ENCODE assay signal across 14 cellular contexts in genomic region chr5:177428574-177429217, GRCh38. TPM values are rescaled to one million over a fixed set of nuclear protein-coding genes. Genes with fewer than 3 reads are reported as not detected.
DNase-seq lines count a peak whose midpoint lies in the region; ATAC-seq, FAIRE-seq and TF ChIP-seq lines count a peak whose summit lies in the region.
"Had no signal": no experiment of that assay in that cellular context is flagged by ENCODE, and none has a peak within 500 bp of the region (broad histone marks: within the 10 kb centered on the region; RNA-seq: fewer than 3 reads in every experiment).

No MANE protein-coding gene starts in this region.

- peaks cover 6 to 16% of the 10 kb centered on the region in 2 donors for H3K36me3 Mint-ChIP-seq in activated T-cell treated with anti-CD3 and anti-CD28 coated beads, Interleukin-2, amount 50 U/mL, for 72 hours (ENCODE audit: insufficient read depth in 2 of 2)

- no peaks in the 10 kb centered on the region for H3K27me3 ChIP-seq in mononuclear cell (ENCODE audit: insufficient read depth, low read length)
- H3K27me3 ChIP-seq: breast epithelium, gastroesophageal sphincter had no signal

- no peak for FAIRE-seq in A549 (lab: Jason Lieb, UNC)
- FAIRE-seq: TTC549 had no signal

- TF ChIP-seq POLR2A in A549 (IDR thresholded peaks at IDR 0.05; ENCODE audit: low read length): no peak

- no peaks in the 10 kb centered on the region for H3K9me3 Mint-ChIP-seq in activated T-cell treated with anti-CD3 and anti-CD28 coated beads, Interleukin-2, amount 50 U/mL, for 72 hours

- TF ChIP-seq EP300 in A549 (IDR thresholded peaks at IDR 0.05): no peak

- H3K27ac Mint-ChIP-seq in activated T-cell treated with anti-CD3 and anti-CD28 coated beads, Interleukin-2, amount 50 U/mL, for 72 hours: peak overlapping the region; percentile 90

- DNase-seq in A549 (ENCODE audit: low read depth in 1 of 2, low spot score in 1 of 2) (no peak), RKO (ENCODE audit: low spot score) (no peak), NCI-H1436 (lab: John Stamatoyannopoulos, UW) (no peak), islet precursor cell (no peak), NCI-H524 (lab: John Stamatoyannopoulos, UW) (no peak)
- no peak for DNase-seq in activated T-cell treated with anti-CD3 and anti-CD28 coated beads, Interleukin-2, amount 50 U/mL, for 72 hours
- DNase-seq: DMS 273 treated with DMSO at 0.1 percent for 48 hours, HCEC 1CT, NCI-H226 had no signal

- H3K4me3 Mint-ChIP-seq in activated T-cell treated with anti-CD3 and anti-CD28 coated beads, Interleukin-2, amount 50 U/mL, for 72 hours: peak overlapping the region; percentile 93 to 95

- no peaks in the 10 kb centered on the region for H3K27me3 Mint-ChIP-seq in activated T-cell treated with anti-CD3 and anti-CD28 coated beads, Interleukin-2, amount 50 U/mL, for 72 hours (ENCODE audit: low read depth)

- WGBS in A549 (ENCODE audit: missing lambda C conversion rate): 87% methylated on average over 10 of the region's 10 CpGs

- TF ChIP-seq RAD21 in A549 (conservative IDR thresholded peaks at IDR 0.05 in 1 of 2, IDR thresholded peaks at IDR 0.05 in 1 of 2): no peak

- CTCF ChIA-PET in A549 (lab: Yijun Ruan, JAX): interaction anchor here (14.5 to 36.0 kb wide), 2 partner anchors 20 to 25 kb away, joined by 152 to 871 read pairs; partner anchors contain the start of gene PRR7

- no peak for TF ChIP-seq CTCF in A549 (IDR thresholded peaks at IDR 0.05)

- peaks cover 66% of the 10 kb centered on the region for H3K4me1 Mint-ChIP-seq in activated T-cell treated with anti-CD3 and anti-CD28 coated beads, Interleukin-2, amount 50 U/mL, for 72 hours (ENCODE audit: low read depth)

- ATAC-seq in A549: no peak
- ATAC-seq in activated T-cell treated with anti-CD3 and anti-CD28 coated beads, Interleukin-2, amount 50 U/mL, for 72 hours (replicated peaks in 1 of 2): no peak
- ATAC-seq: gastroesophageal sphincter had no signal

- H3K9me3 ChIP-seq in A549: no peaks in the 10 kb centered on the region
- no peaks in the 10 kb centered on the region for H3K9me3 ChIP-seq in mononuclear cell (ENCODE audit: low read depth, low read length)
- H3K9me3 ChIP-seq: breast epithelium, gastroesophageal sphincter had no signal

- H3K4me1 ChIP-seq in A549: peaks cover 17% of the 10 kb centered on the region
- peaks cover 78% of the 10 kb centered on the region for H3K4me1 ChIP-seq in mononuclear cell (ENCODE audit: insufficient read depth, low read length)

- no peak overlapping the region; the same call in 2 of the 3 replicates for H3K4me2 ChIP-seq in A549

- POLR2A ChIA-PET in A549 (lab: Yijun Ruan, JAX): interaction anchor here (1.3 kb wide), 1 partner anchor 19 kb away, joined by 3 read pairs; no protein-coding TSS in a partner anchor

- peak overlapping the region in 1 of 2 experiments; percentile 25; a peak in 1 of 6 replicates for H3K27ac ChIP-seq in A549

- H3K4me3 ChIP-seq in A549 (no peak overlapping the region), GM08714 (ENCODE audit: low read length) (peak overlapping the region; percentile 71; the same call in 1 of the 2 replicates), mononuclear cell (ENCODE audit: low read length) (peak overlapping the region; percentile 60)

TF ChIP-seq in A549, 52 proteins besides CTCF, POLR2A, EP300 and RAD21 (continues in another document):
- TF ChIP-seq REST (IDR thresholded peaks at IDR 0.05) (peak; percentile 7; the same call in 1 of the 2 replicates), E2F6 (IDR thresholded peaks at IDR 0.05; ENCODE audit: borderline replicate concordance, low read depth) (no peak), BCL3 (IDR thresholded peaks at IDR 0.05) (0 out of 3 replicates have a peak, but pooled peaks have one; percentile 20), CBX2 (IDR thresholded peaks at IDR 0.05; ENCODE audit: borderline replicate concordance, low read depth) (no peak)

RNA-seq across cellular contexts. Expression of gene GRK6, which starts 2.2 kb away (rescaled TPM):
- 16.5 and 20.1 TPM in 2 replicates for polyA plus RNA-seq in A549 (2011; rRNA removed)
- 37.0 and 37.1 TPM in 2 replicates for polyA plus RNA-seq in A549 (2012; cell fraction: cytosol; rRNA removed)
- 34.5 and 40.9 TPM in 2 replicates for polyA plus RNA-seq in A549 (2012; cell fraction: nucleus; rRNA removed)
- polyA plus RNA-seq in A549 (2017; fragmentation: RNase III; extraction: RNeasy Plus Mini Kit Qiagen cat#74134 plus additional on column Dnase treatment): 26.3 to 28.8 TPM (median 26.8 TPM) in 3 replicates
- 21.1 and 30.2 TPM in 2 replicates for polyA minus RNA-seq in A549 (2011; rRNA and poly(A)+ RNA removed)
- 100 to 1,000 TPM; 133 to 135 TPM for total RNA-seq in activated T-cell treated with anti-CD3 and anti-CD28 coated beads, Interleukin-2, amount 50 U/mL, for 72 hours
- total RNA-seq in mononuclear cell: 75.2 TPM

RNA-seq across cellular contexts. Expression of gene PRR7, which starts 17.9 kb away (rescaled TPM):
- polyA plus RNA-seq in A549 (2011; rRNA removed): 1.8 and 2.2 TPM in 2 replicates
- polyA plus RNA-seq in A549 (2012; cell fraction: cytosol; rRNA removed): 25.9 and 43.4 TPM in 2 replicates
- polyA plus RNA-seq in A549 (2012; cell fraction: nucleus; rRNA removed): 39.8 and 85.8 TPM in 2 replicates
- 11.0 to 12.1 TPM (median 11.2 TPM) in 3 replicates for polyA plus RNA-seq in A549 (2017; fragmentation: RNase III; extraction: RNeasy Plus Mini Kit Qiagen cat#74134 plus additional on column Dnase treatment)
- polyA minus RNA-seq in A549 (2011; rRNA and poly(A)+ RNA removed): 0.58 and 0.95 TPM in 2 replicates
- total RNA-seq in activated T-cell treated with anti-CD3 and anti-CD28 coated beads, Interleukin-2, amount 50 U/mL, for 72 hours: 10 to 100 TPM; 12.1 to 16.0 TPM
- 25.8 TPM for total RNA-seq in mononuclear cell

RNA-seq across cellular contexts. Expression of gene F12, which starts 19.3 kb away (rescaled TPM):
- polyA plus RNA-seq in A549 (2011; rRNA removed) (5.3 TPM in 2 replicates), A549 (2017; fragmentation: RNase III; extraction: RNeasy Plus Mini Kit Qiagen cat#74134 plus additional on column Dnase treatment) (14.3 to 15.5 TPM (median 14.5 TPM) in 3 replicates)
- polyA plus RNA-seq in A549 (2012; cell fraction: cytosol; rRNA removed): 18.4 and 25.5 TPM in 2 replicates
- 16.0 and 36.1 TPM in 2 replicates for polyA plus RNA-seq in A549 (2012; cell fraction: nucleus; rRNA removed)
- polyA minus RNA-seq in A549 (2011; rRNA and poly(A)+ RNA removed): 2.2 and 2.8 TPM in 2 replicates
- 1 to 10 TPM; 6.5 to 6.7 TPM for total RNA-seq in activated T-cell treated with anti-CD3 and anti-CD28 coated beads, Interleukin-2, amount 50 U/mL, for 72 hours
- total RNA-seq in mononuclear cell: 0.52 TPM

RNA-seq across cellular contexts. Expression of gene PFN3, which starts 28.2 kb away (rescaled TPM):
- polyA plus RNA-seq in A549 (2011; rRNA removed) (not detected in 2 replicates), A549 (2017; fragmentation: RNase III; extraction: RNeasy Plus Mini Kit Qiagen cat#74134 plus additional on column Dnase treatment) (not detected in 3 replicates)
- polyA plus RNA-seq in A549 (2012; cell fraction: cytosol; rRNA removed): 0.11 TPM in 1 of 2 replicates, not detected in the other
- not detected in 2 replicates for polyA plus RNA-seq in A549 (2012; cell fraction: nucleus; rRNA removed)
- not detected in 2 replicates for polyA minus RNA-seq in A549 (2011; rRNA and poly(A)+ RNA removed)
- total RNA-seq in activated T-cell treated with anti-CD3 and anti-CD28 coated beads, Interleukin-2, amount 50 U/mL, for 72 hours: not detected
- not detected for total RNA-seq in mononuclear cell
- total RNA-seq: breast epithelium, gastroesophageal sphincter had no signal

RNA-seq across cellular contexts. Expression of gene SLC34A1, which starts 44.5 kb away (rescaled TPM):
- not detected in 2 replicates for polyA plus RNA-seq in A549 (2011; rRNA removed)
- polyA plus RNA-seq in A549 (2012; cell fraction: cytosol; rRNA removed): 0.01 TPM in 2 replicates
- 0.02 and 0.05 TPM in 2 replicates for polyA plus RNA-seq in A549 (2012; cell fraction: nucleus; rRNA removed)
- 0.03 TPM in 2 of 3 replicates, not detected in the other for polyA plus RNA-seq in A549 (2017; fragmentation: RNase III; extraction: RNeasy Plus Mini Kit Qiagen cat#74134 plus additional on column Dnase treatment)
- polyA minus RNA-seq in A549 (2011; rRNA and poly(A)+ RNA removed): 0.12 TPM in 1 of 2 replicates, not detected in the other
- under 1 TPM; 0.19 to 0.21 TPM for total RNA-seq in activated T-cell treated with anti-CD3 and anti-CD28 coated beads, Interleukin-2, amount 50 U/mL, for 72 hours
- 0.21 TPM for total RNA-seq in mononuclear cell
- total RNA-seq: breast epithelium had no signal
